Comparison of ENCODE assay signal across 6 cellular contexts in genomic region chr7:7317850-7318249, GRCh38.
"Had no signal": no experiment of that assay in that cellular context is flagged by ENCODE, and none has a peak within 500 bp of the region (broad histone marks: within the 10 kb centered on the region; RNA-seq: fewer than 3 reads in every experiment).

No MANE protein-coding gene starts in this region.

- FAIRE-seq: HTR-8/SVneo had no signal

- H3K27ac ChIP-seq: HL-60, KMS-11 had no signal

- H3K9ac ChIP-seq: KMS-11 had no signal

- DNase-seq: IMR-90, KBM-7, KG1 had no signal

- H3K4me2 ChIP-seq: KMS-11 had no signal
